16 cellular contexts compared by ENCODE assay signal in genomic region chr1:47644216-47644581, GRCh38.
DNase-seq lines count a peak whose midpoint lies in the region; ATAC-seq and TF ChIP-seq lines count a peak whose summit lies in the region.
"Had no signal": no experiment of that assay in that cellular context is flagged by ENCODE, and none has a peak within 500 bp of the region (broad histone marks: within the 10 kb centered on the region; RNA-seq: fewer than 3 reads in every experiment).

No MANE protein-coding gene starts in this region.

- peak overlapping the region; percentile 5 for H3K4me2 ChIP-seq in hepatocyte
- H3K4me2 ChIP-seq: BLaER1 had no signal

- H3K4me1 ChIP-seq in adipocyte (ENCODE audit: control insufficient read depth, insufficient read depth, low read length): peaks cover 9% of the 10 kb centered on the region
- H3K4me1 ChIP-seq in hepatocyte (ENCODE audit: insufficient read depth): peaks cover 9% of the 10 kb centered on the region

- H3K27me3 Mint-ChIP-seq in activated CD4-positive, alpha-beta T cell treated with anti-CD3 and anti-CD28 coated beads, Interleukin-2, amount 10 ng/mL, durations not matched to agents 24 days and 14 days: peaks cover 4% of the 10 kb centered on the region

- TF ChIP-seq CTCF in hepatocyte (IDR thresholded peaks at IDR 0.05; ENCODE audit: poor library complexity): no peak

- no peak for TF ChIP-seq POLR2A in GM18505 (IDR thresholded peaks at IDR 0.05; ENCODE audit: borderline replicate concordance, extremely low read depth, insufficient read depth, insufficient read length)

- H3K9me3 ChIP-seq in adipocyte (ENCODE audit: control insufficient read depth, low read length): no peaks in the 10 kb centered on the region
- no peaks in the 10 kb centered on the region for H3K9me3 ChIP-seq in hepatocyte (ENCODE audit: low read depth)
- H3K9me3 ChIP-seq: BLaER1 had no signal

- ATAC-seq in GM18505 (IDR thresholded peaks at IDR 0.05; ENCODE audit: unreplicated experiment): no peak
- ATAC-seq: foreskin keratinocyte had no signal

- intact Hi-C loops in activated CD4-positive, alpha-beta T cell treated with anti-CD3 and anti-CD28 coated beads, Interleukin-2, amount 10 ng/mL, durations not matched to agents 24 days and 14 days (cut with micrococcal nuclease): no loop called here

- no peaks in the 10 kb centered on the region for H3K9me3 Mint-ChIP-seq in activated CD4-positive, alpha-beta T cell treated with anti-CD3 and anti-CD28 coated beads, Interleukin-2, amount 10 ng/mL, durations not matched to agents 24 days and 14 days
- H3K9me3 Mint-ChIP-seq: activated naive CD4-positive, alpha-beta T cell treated with anti-CD3 and anti-CD28 coated beads, Interleukin-2, amount 50 U/mL, for 24 hours; endodermal cell had no signal

- no peaks in the 10 kb centered on the region for H3K36me3 Mint-ChIP-seq in activated CD4-positive, alpha-beta T cell treated with anti-CD3 and anti-CD28 coated beads, Interleukin-2, amount 10 ng/mL, durations not matched to agents 24 days and 14 days (ENCODE audit: low read depth)
- H3K36me3 Mint-ChIP-seq: activated naive CD4-positive, alpha-beta T cell treated with anti-CD3 and anti-CD28 coated beads, Interleukin-2, amount 50 U/mL, for 24 hours had no signal

- H3K4me3 Mint-ChIP-seq in activated CD4-positive, alpha-beta T cell treated with anti-CD3 and anti-CD28 coated beads, Interleukin-2, amount 10 ng/mL, durations not matched to agents 24 days and 14 days: no peak overlapping the region
- H3K4me3 Mint-ChIP-seq: activated naive CD4-positive, alpha-beta T cell treated with anti-CD3 and anti-CD28 coated beads, Interleukin-2, amount 50 U/mL, for 24 hours; endodermal cell had no signal

- peak; percentile 21 for DNase-seq in GM03348 (ENCODE audit: low spot score)
- DNase-seq in adipocyte (ENCODE audit: low read depth): peak; percentile 19
- peak; percentile 44 for DNase-seq in hepatocyte (ENCODE audit: low spot score)
- DNase-seq in skeletal muscle cell (ENCODE audit: low read depth): peak; percentile 9
- DNase-seq in germinal center (ENCODE audit: low spot score): no peak
- no peak for DNase-seq in activated CD4-positive, alpha-beta T cell treated with anti-CD3 and anti-CD28 coated beads, Interleukin-2, amount 10 ng/mL, durations not matched to agents 24 days and 14 days
- DNase-seq: activated CD4-positive, alpha-beta T cell treated with anti-CD3 and anti-CD28 coated beads, Interleukin-2, amount 50 U/mL, for 1 hour; central memory CD4-positive, alpha-beta T cell; DMS53; endodermal cell; foreskin keratinocyte; MV-4-11; OCI-M1 had no signal

- H3K4me3 ChIP-seq in adipocyte (ENCODE audit: low read length): no peak overlapping the region
- H3K4me3 ChIP-seq in hepatocyte: no peak overlapping the region
- no peak overlapping the region for H3K4me3 ChIP-seq in skeletal muscle cell (ENCODE audit: low read depth, low read length)
- H3K4me3 ChIP-seq: BLaER1 had no signal

- H3K79me2 ChIP-seq in hepatocyte: no peaks in the 10 kb centered on the region

- H3K36me3 ChIP-seq in adipocyte (ENCODE audit: control insufficient read depth, insufficient read depth, low read length, severe bottlenecking) (no peaks in the 10 kb centered on the region), hepatocyte (replicated peaks; ENCODE audit: insufficient read depth, low read depth) (no peaks in the 10 kb centered on the region)
- H3K36me3 ChIP-seq: BLaER1 had no signal

- no peaks in the 10 kb centered on the region for H3K9me2 ChIP-seq in hepatocyte (replicated peaks; ENCODE audit: insufficient read depth)

- H3K9ac ChIP-seq in adipocyte (ENCODE audit: low read length): no peak overlapping the region
- H3K9ac ChIP-seq: BLaER1 had no signal

- no peak overlapping the region for H3K27ac Mint-ChIP-seq in activated CD4-positive, alpha-beta T cell treated with anti-CD3 and anti-CD28 coated beads, Interleukin-2, amount 10 ng/mL, durations not matched to agents 24 days and 14 days
- H3K27ac Mint-ChIP-seq: activated naive CD4-positive, alpha-beta T cell treated with anti-CD3 and anti-CD28 coated beads, Interleukin-2, amount 50 U/mL, for 24 hours; endodermal cell had no signal

- H3K4me1 Mint-ChIP-seq in activated CD4-positive, alpha-beta T cell treated with anti-CD3 and anti-CD28 coated beads, Interleukin-2, amount 10 ng/mL, durations not matched to agents 24 days and 14 days: no peaks in the 10 kb centered on the region
- H3K4me1 Mint-ChIP-seq: activated naive CD4-positive, alpha-beta T cell treated with anti-CD3 and anti-CD28 coated beads, Interleukin-2, amount 50 U/mL, for 24 hours; endodermal cell had no signal

- peaks cover 22% of the 10 kb centered on the region for H3K27me3 ChIP-seq in adipocyte (replicated peaks; ENCODE audit: control insufficient read depth, insufficient read depth, low read length)
- peaks cover 3% of the 10 kb centered on the region for H3K27me3 ChIP-seq in hepatocyte
- H3K27me3 ChIP-seq: BLaER1 had no signal

- H4K20me1 ChIP-seq in hepatocyte (ENCODE audit: insufficient read depth, poor library complexity, severe bottlenecking): no peaks in the 10 kb centered on the region
- H4K20me1 ChIP-seq: BLaER1 had no signal

- peak overlapping the region; percentile 89 for H3K27ac ChIP-seq in hepatocyte
- H3K27ac ChIP-seq: BLaER1, foreskin keratinocyte had no signal

- WGBS in hepatocyte (ENCODE audit: low lambda C conversion rate, missing lambda C conversion rate): 36% methylated on average over 5 of the region's 5 CpGs

- no peak overlapping the region for H2AFZ ChIP-seq in hepatocyte

Comparison
In these comparisons a context has a peak if more than half of its experiments do, and no peak if none do; other contexts are left out.
1. DNase-seq: peak in GM03348 (single experiment), adipocyte (single experiment), hepatocyte (single experiment) and skeletal muscle cell (single experiment); none in germinal center (single experiment) and activated CD4-positive, alpha-beta T cell treated with anti-CD3 and anti-CD28 coated beads, Interleukin-2, amount 10 ng/mL, durations not matched to agents 24 days and 14 days (single experiment).